Comparison of ENCODE assay signal across 17 cellular contexts in the genomic region with DNA sequence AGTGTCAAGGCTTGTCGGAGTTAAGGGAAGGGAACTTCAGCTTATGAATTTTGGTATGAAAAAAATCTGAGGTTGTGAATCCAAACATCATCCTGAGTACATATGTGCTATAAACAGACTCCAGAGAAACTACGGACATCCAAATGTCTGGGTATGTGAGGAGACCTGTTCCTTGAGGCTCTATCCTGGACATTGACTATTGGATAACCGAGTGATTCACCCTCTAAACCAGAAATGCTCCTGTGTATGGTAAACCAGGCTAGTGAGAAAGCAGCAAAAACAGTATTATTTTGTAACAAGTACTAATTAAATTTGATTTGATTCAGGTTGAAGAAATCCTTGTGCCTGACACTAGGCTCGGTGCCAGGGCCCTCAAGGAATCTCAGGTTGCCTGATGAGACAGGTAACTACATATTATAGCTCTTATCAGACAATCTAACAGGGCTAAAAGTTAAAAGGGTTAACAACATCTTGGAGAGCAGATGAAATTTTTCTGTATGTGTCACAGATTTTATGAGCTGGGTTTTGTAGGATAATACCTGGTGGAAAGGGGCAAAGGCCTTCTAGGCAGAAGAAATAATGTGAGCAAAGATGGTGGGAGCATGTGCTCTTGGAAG. TPM values are rescaled to one million over a fixed set of nuclear protein-coding genes. Genes with fewer than 3 reads are reported as not detected.
DNase-seq lines count a peak whose midpoint lies in the region; ATAC-seq and TF ChIP-seq lines count a peak whose summit lies in the region.
"Had no signal": no experiment of that assay in that cellular context is flagged by ENCODE, and none has a peak within 500 bp of the region (broad histone marks: within the 10 kb centered on the region; RNA-seq: fewer than 3 reads in every experiment).

No MANE protein-coding gene starts in this region.

- H3K4me3 ChIP-seq in mammary epithelial cell (replicated peaks in 1 of 3; ENCODE audit: insufficient read depth in 1 of 3, low read depth in 2 of 3, low read length in 3 of 3) (no peak overlapping the region), breast epithelium (no peak overlapping the region), uterus (no peak overlapping the region)

- H3K27ac ChIP-seq in mammary epithelial cell (ENCODE audit: insufficient read depth, low read depth, low read length) (no peak overlapping the region), breast epithelium (no peak overlapping the region), uterus (no peak overlapping the region)

- H2AFZ ChIP-seq in mammary epithelial cell (ENCODE audit: low read depth, low read length), result peak overlapping the region; percentile 30

- WGBS in mammary epithelial cell (ENCODE audit: low coverage, missing lambda C conversion rate), result 13% methylated on average over 4 of the region's 4 CpGs

- H3K9me3 ChIP-seq in mammary epithelial cell (replicated peaks; ENCODE audit: insufficient read depth, low read length) (no peaks in the 10 kb centered on the region), breast epithelium (no peaks in the 10 kb centered on the region), uterus (no peaks in the 10 kb centered on the region)

- TF ChIP-seq CTCF in mammary epithelial cell (conservative IDR thresholded peaks at IDR 0.05 in 1 of 2, IDR thresholded peaks at IDR 0.05 in 1 of 2; ENCODE audit: extremely low read depth in 1 of 2, insufficient read depth in 1 of 2, low read depth in 1 of 2, low read length in 2 of 2), result no peak
- no peak for TF ChIP-seq CTCF in breast epithelium (IDR thresholded peaks at IDR 0.05)
- no peak for TF ChIP-seq CTCF in uterus (IDR thresholded peaks at IDR 0.05)

- H3K4me3 Mint-ChIP-seq in activated T-helper 17 cell treated with anti-CD3 and anti-CD28 coated beads, Interleukin-2, amount 50 U/mL, for 72 hours, result no peak overlapping the region
- H3K4me3 Mint-ChIP-seq: CD8-positive, alpha-beta memory T cell had no signal

- ATAC-seq in activated T-helper 17 cell treated with anti-CD3 and anti-CD28 coated beads, Interleukin-2, amount 50 U/mL, for 72 hours (replicated peaks), result no peak
- ATAC-seq in left colon (peak; percentile 68), HG03159 (IDR thresholded peaks at IDR 0.05; ENCODE audit: unreplicated experiment) (no peak), GM18520 (IDR thresholded peaks at IDR 0.05; ENCODE audit: unreplicated experiment) (no peak)

- no peak for TF ChIP-seq POLR2A in breast epithelium (IDR thresholded peaks at IDR 0.05)
- TF ChIP-seq POLR2A in uterus (IDR thresholded peaks at IDR 0.05), result no peak

- H3K4me1 Mint-ChIP-seq in activated T-helper 17 cell treated with anti-CD3 and anti-CD28 coated beads, Interleukin-2, amount 50 U/mL, for 72 hours, result no peaks in the 10 kb centered on the region
- H3K4me1 Mint-ChIP-seq: CD8-positive, alpha-beta memory T cell had no signal

- H3K79me2 ChIP-seq in mammary epithelial cell (ENCODE audit: insufficient read depth, low read length), result no peaks in the 10 kb centered on the region

- no TSS peak for BruUV-seq in mammary epithelial cell (replicated peaks; lab: Mats Ljungman, UMichigan)

- H4K20me1 ChIP-seq in mammary epithelial cell (ENCODE audit: insufficient read depth, low read length), result no peaks in the 10 kb centered on the region

- dilution Hi-C loops in mammary epithelial cell (cut with HindIII; ENCODE audit: low sequenced_read_pairs), result no loop called here

- in situ Hi-C loops in mammary epithelial cell (cut with MboI; ENCODE audit: low sequenced_read_pairs in 2 of 2), result no loop called here

- H3K27me3 Mint-ChIP-seq in activated T-helper 17 cell treated with anti-CD3 and anti-CD28 coated beads, Interleukin-2, amount 50 U/mL, for 72 hours, result no peaks in the 10 kb centered on the region

- H3K9me3 Mint-ChIP-seq in activated T-helper 17 cell treated with anti-CD3 and anti-CD28 coated beads, Interleukin-2, amount 50 U/mL, for 72 hours, result no peaks in the 10 kb centered on the region
- H3K9me3 Mint-ChIP-seq: CD8-positive, alpha-beta memory T cell had no signal

- H3K27me3 ChIP-seq in mammary epithelial cell (ENCODE audit: insufficient read depth, low read length), result no peaks in the 10 kb centered on the region
- no peaks in the 10 kb centered on the region for H3K27me3 ChIP-seq in breast epithelium
- no peaks in the 10 kb centered on the region for H3K27me3 ChIP-seq in uterus

- H3K36me3 ChIP-seq in mammary epithelial cell (ENCODE audit: insufficient read depth, low read length) (no peaks in the 10 kb centered on the region), breast epithelium (no peaks in the 10 kb centered on the region), uterus (no peaks in the 10 kb centered on the region)

- CTCF ChIA-PET in mammary epithelial cell (lab: Charles Lee; ENCODE audit: low non-redundant PET), result no interaction called here

- H3K4me2 ChIP-seq in mammary epithelial cell (ENCODE audit: insufficient read depth, low read depth, low read length), result no peak overlapping the region

- DNase-seq in mammary epithelial cell (peak; percentile 83), breast epithelium (ENCODE audit: low spot score in 2 of 2) (no peak), left colon (no peak), uterus (no peak), NCI-H82 treated with DMSO at 0.1 percent for 48 hours (lab: John Stamatoyannopoulos, UW; ENCODE audit: unreplicated experiment) (no peak)
- DNase-seq: CD8-positive, alpha-beta memory T cell; DMS79; GOT3; Karpas-422; NCI-H1105 treated with DMSO at 0.1 percent for 48 hours; NCI-H1694 treated with DMSO at 0.1 percent for 48 hours; NCI-H2107; NCI-H526 treated with DMSO at 0.1 percent for 48 hours had no signal

- intact Hi-C loops in mammary epithelial cell (cut with micrococcal nuclease), result no loop called here
- intact Hi-C loops in breast epithelium (cut with DNase I; ENCODE audit: low total_unique reads), result no loop called here
- intact Hi-C loops in left colon (cut with DNase I, micrococcal nuclease), result no loop called here
- intact Hi-C loops in uterus (cut with DNase I; ENCODE audit: low total_unique reads), result no loop called here

- peaks cover 10% of the 10 kb centered on the region for H3K4me1 ChIP-seq in mammary epithelial cell (ENCODE audit: insufficient read depth, low read length)
- H3K4me1 ChIP-seq in breast epithelium, result no peaks in the 10 kb centered on the region
- H3K4me1 ChIP-seq in uterus, result no peaks in the 10 kb centered on the region

- H3K27ac Mint-ChIP-seq in activated T-helper 17 cell treated with anti-CD3 and anti-CD28 coated beads, Interleukin-2, amount 50 U/mL, for 72 hours, result peak overlapping the region; percentile 41

- H3K36me3 Mint-ChIP-seq in activated T-helper 17 cell treated with anti-CD3 and anti-CD28 coated beads, Interleukin-2, amount 50 U/mL, for 72 hours (ENCODE audit: low read depth), result no peaks in the 10 kb centered on the region

- H3K9ac ChIP-seq in mammary epithelial cell (ENCODE audit: insufficient read depth, low read length), result no peak overlapping the region

RNA-seq across cellular contexts. Expression of gene STOX1, which starts 10.4 kb away (rescaled TPM):
- total RNA-seq in mammary epithelial cell (under 1 TPM; 0.07 to 0.17 TPM), breast epithelium (10 to 100 TPM in 1 of 3 donors, 1 to 10 TPM in 2; 8.8 to 17.3 (median 9.8) TPM), left colon (1 to 10 TPM; 1.4 to 3.4 TPM), uterus (1 to 10 TPM in 2 of 4 donors, under 1 TPM in 1, not detected in 1; 0.51 to 7.7 (median 4.2) TPM)
- polyA plus RNA-seq in mammary epithelial cell, result 0.07 TPM
- polyA minus RNA-seq in mammary epithelial cell, result not detected
- under 1 TPM; 0.21 to 0.39 TPM for total RNA-seq in activated T-helper 17 cell treated with anti-CD3 and anti-CD28 coated beads, Interleukin-2, amount 50 U/mL, for 72 hours
- polyA plus RNA-seq: BJ; CD8-positive, alpha-beta memory T cell had no signal
